1 cellular context compared by ENCODE assay signal in genomic region chr2:112765251-112765650, GRCh38.
TF ChIP-seq lines count a peak whose summit lies in the region.

No MANE protein-coding gene starts in this region.

TF ChIP-seq in K562, 482 proteins besides CTCF, POLR2A, EP300 and RAD21 (continued from another document):
- TF ChIP-seq STAT6 (CRISPR knock-in tag; IDR thresholded peaks at IDR 0.05): no peak
- TF ChIP-seq ZNF395 (CRISPR knock-in tag; IDR thresholded peaks at IDR 0.05): 0 out of 2 replicates have a peak, but pooled peaks have one; percentile 16
